In the genomic region with DNA sequence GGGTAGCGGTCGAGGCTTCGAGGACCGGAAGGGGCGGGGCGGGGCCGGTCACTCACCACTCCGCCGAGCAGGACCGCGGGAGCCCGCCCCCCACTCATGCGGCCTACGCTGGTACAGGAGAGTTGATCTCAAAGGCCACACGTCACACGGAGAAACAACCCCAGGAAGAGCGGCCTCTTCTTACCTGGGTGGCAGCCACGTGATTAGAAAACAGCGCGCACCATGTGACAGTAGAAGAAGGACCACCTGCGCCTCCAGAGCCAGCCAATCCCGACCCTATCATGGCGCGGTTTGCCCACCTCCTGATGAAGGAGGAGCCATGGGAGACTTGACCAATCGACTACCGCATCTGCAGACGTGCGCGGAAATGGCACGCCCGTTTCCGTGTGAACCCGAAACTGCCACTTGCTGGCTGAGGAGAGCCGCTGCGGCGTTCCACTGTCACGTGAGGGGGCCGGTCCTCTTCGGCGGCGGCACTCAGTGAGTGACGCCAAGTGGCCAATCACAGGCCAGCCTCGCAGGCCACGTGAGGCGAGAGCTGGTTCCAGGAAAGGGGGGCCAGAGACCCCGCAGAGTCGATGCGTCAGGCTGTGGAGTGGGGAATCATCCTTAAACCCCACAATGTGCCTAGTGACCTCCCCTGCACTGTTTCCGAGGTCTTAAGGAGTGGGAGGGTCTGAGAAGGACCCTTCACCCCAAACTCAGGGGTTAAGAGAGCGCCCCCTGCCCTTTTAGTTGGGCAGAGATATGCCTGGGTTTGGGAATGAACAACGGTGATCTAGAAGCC, we compare ENCODE assay signal across 8 cellular contexts. TPM values are rescaled to one million over a fixed set of nuclear protein-coding genes. Genes with fewer than 3 reads are reported as not detected.
DNase-seq lines count a peak whose midpoint lies in the region; ATAC-seq and TF ChIP-seq lines count a peak whose summit lies in the region.

A gene with protein sequence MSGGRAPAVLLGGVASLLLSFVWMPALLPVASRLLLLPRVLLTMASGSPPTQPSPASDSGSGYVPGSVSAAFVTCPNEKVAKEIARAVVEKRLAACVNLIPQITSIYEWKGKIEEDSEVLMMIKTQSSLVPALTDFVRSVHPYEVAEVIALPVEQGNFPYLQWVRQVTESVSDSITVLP (minus strand): TSS at position 205 of the 787 bp plus-strand sequence. CDS start 107 bp downstream, at position 98.

- H3K27me3 ChIP-seq in kidney epithelial cell (ENCODE audit: control insufficient read depth, insufficient read depth, low read length) = no peaks in the 10 kb centered on the region

- TF ChIP-seq CTCF in choroid plexus epithelial cell (conservative IDR thresholded peaks at IDR 0.05; ENCODE audit: low read depth, low read length) = peak; percentile 50
- peak; percentile 40 for TF ChIP-seq CTCF in kidney epithelial cell (IDR thresholded peaks at IDR 0.05; ENCODE audit: insufficient read depth, low read length, poor library complexity, severe bottlenecking)

- DNase-seq in AML-193 (lab: John Stamatoyannopoulos, UW) (peak; percentile 99 to 100), NCI-H510A (lab: John Stamatoyannopoulos, UW) (peak; percentile 99), choroid plexus epithelial cell (ENCODE audit: low read depth) (peak; percentile 100), kidney epithelial cell (ENCODE audit: low read depth) (peak; percentile 100)
- DNase-seq in activated CD4-positive, alpha-beta T cell treated with anti-CD3 and anti-CD28 coated beads for 24 hours (ENCODE audit: low read depth in 2 of 2) = peak; percentile 95 to 96
- peak; percentile 87 to 98 for DNase-seq in stimulated activated CD4-positive, alpha-beta T cell treated with anti-CD3 and anti-CD28 coated beads, Interleukin-1b, Interleukin-23, amount 100 ng/mL, for 1 hour (ENCODE audit: low read depth in 2 of 2)

- H3K4me3 ChIP-seq in choroid plexus epithelial cell (ENCODE audit: low read depth, low read length) = peak within 1 kb of the TSS; percentile 69
- peak within 1 kb of the TSS; percentile 79 for H3K4me3 ChIP-seq in kidney epithelial cell (ENCODE audit: low read depth, low read length)

- ATAC-seq in GM19043 (IDR thresholded peaks at IDR 0.05; ENCODE audit: low read depth, unreplicated experiment) (peak; percentile 80), HG03432 (IDR thresholded peaks at IDR 0.05; ENCODE audit: unreplicated experiment) (peak; percentile 85)

- peaks cover 2% of the 10 kb centered on the region for H3K36me3 ChIP-seq in kidney epithelial cell (ENCODE audit: control insufficient read depth, insufficient read depth, low read length)

RNA-seq across cellular contexts. Expression of the gene that starts here (rescaled TPM):
- total RNA-seq in kidney epithelial cell = 226 and 227 TPM in 2 replicates

Comparison
In these comparisons a context has a peak if more than half of its experiments do, and no peak if none do; other contexts are left out.
1. Peak in every context shown above with its lines: DNase-seq, ATAC-seq and H3K4me3 ChIP-seq.